In genomic region chr14:21024668-21025373, GRCh38 we compare ENCODE assay signal across 1 cellular context.
A peak's percentile ranks its signal among the peaks of the same experiment; 100 is the strongest.
TF ChIP-seq lines count a peak whose summit lies in the region.

Gene NDRG2 (minus strand): TSS chr14:21025061. CDS start chr14:21023315, 1,746 bp downstream.

TF ChIP-seq in HepG2, 621 proteins besides CTCF, POLR2A, EP300 and RAD21 (continued from another document and continues in another):
- TF ChIP-seq ZBTB43 (CRISPR knock-in tag; conservative IDR thresholded peaks at IDR 0.05), result peak; percentile 80
- TF ChIP-seq DMAP1 (CRISPR knock-in tag; IDR thresholded peaks at IDR 0.05), result peak; percentile 80
- no peak for TF ChIP-seq CBX2 (IDR thresholded peaks at IDR 0.05; ENCODE audit: low read depth, low read length)
- TF ChIP-seq CBX2 (CRISPR knock-in tag; IDR thresholded peaks at IDR 0.05; ENCODE audit: low read depth), result no peak
- peak; percentile 92; the same call in 1 of the 2 replicates for TF ChIP-seq ZNF766 (CRISPR knock-in tag; IDR thresholded peaks at IDR 0.05; ENCODE audit: borderline replicate concordance)
- no peak for TF ChIP-seq MLLT10 (CRISPR knock-in tag; IDR thresholded peaks at IDR 0.05)
- TF ChIP-seq MXD3 (CRISPR knock-in tag; IDR thresholded peaks at IDR 0.05), result peak; percentile 36; the same call in 1 of the 2 replicates
- TF ChIP-seq NFIB (CRISPR knock-in tag; IDR thresholded peaks at IDR 0.05; ENCODE audit: borderline replicate concordance), result no peak
- no peak for TF ChIP-seq MTF2 (CRISPR knock-in tag; IDR thresholded peaks at IDR 0.05; ENCODE audit: borderline replicate concordance)
- TF ChIP-seq ZNF740 (CRISPR knock-in tag; IDR thresholded peaks at IDR 0.05), result 0 out of 2 replicates have a peak, but pooled peaks have one; percentile 38
- no peak for TF ChIP-seq HHEX (CRISPR knock-in tag; IDR thresholded peaks at IDR 0.05)
- TF ChIP-seq EEA1 (CRISPR knock-in tag; IDR thresholded peaks at IDR 0.05; ENCODE audit: borderline replicate concordance), result no peak
- no peak for TF ChIP-seq SMYD3 (CRISPR knock-in tag; IDR thresholded peaks at IDR 0.05)
- no peak for TF ChIP-seq MYPOP (CRISPR knock-in tag; IDR thresholded peaks at IDR 0.05)
- no peak for TF ChIP-seq YEATS2 (CRISPR knock-in tag; IDR thresholded peaks at IDR 0.05; ENCODE audit: borderline replicate concordance)
- TF ChIP-seq HNRNPL (IDR thresholded peaks at IDR 0.05; ENCODE audit: low read depth, low read length), result 0 out of 2 replicates have a peak, but pooled peaks have one; percentile 41
- no peak for TF ChIP-seq ZNF598 (CRISPR knock-in tag; IDR thresholded peaks at IDR 0.05; ENCODE audit: borderline replicate concordance)
- peak; percentile 90; the same call in 1 of the 2 replicates for TF ChIP-seq ZNF749 (CRISPR knock-in tag; IDR thresholded peaks at IDR 0.05; ENCODE audit: borderline replicate concordance)
- no peak for TF ChIP-seq PAWR (CRISPR knock-in tag; IDR thresholded peaks at IDR 0.05; ENCODE audit: borderline replicate concordance)
- no peak for TF ChIP-seq DBP (CRISPR knock-in tag; IDR thresholded peaks at IDR 0.05; ENCODE audit: not compliant biosample characterization)
- TF ChIP-seq HMGXB4 (CRISPR knock-in tag; IDR thresholded peaks at IDR 0.05; ENCODE audit: borderline replicate concordance in 1 of 2, low read depth in 1 of 2), result peak; percentile 70 to 80; a peak in 3 of 4 replicates
- no peak for TF ChIP-seq ZNF672 (CRISPR knock-in tag; IDR thresholded peaks at IDR 0.05)
- TF ChIP-seq REXO4 (CRISPR knock-in tag; IDR thresholded peaks at IDR 0.05; ENCODE audit: borderline replicate concordance), result no peak; the same call in 1 of the 2 replicates
- TF ChIP-seq ZNF576 (CRISPR knock-in tag; IDR thresholded peaks at IDR 0.05), result no peak
- TF ChIP-seq ZBTB37 (CRISPR knock-in tag; IDR thresholded peaks at IDR 0.05), result no peak
- TF ChIP-seq ZNF138 (CRISPR knock-in tag; IDR thresholded peaks at IDR 0.05; ENCODE audit: low read depth), result peak; percentile 61; the same call in 1 of the 2 replicates
- peak; percentile 94 for TF ChIP-seq BRD4 (CRISPR knock-in tag; IDR thresholded peaks at IDR 0.05)
- TF ChIP-seq ZNF225 (CRISPR knock-in tag; IDR thresholded peaks at IDR 0.05), result peak; percentile 74
- TF ChIP-seq ZBTB25 (CRISPR knock-in tag; IDR thresholded peaks at IDR 0.05), result no peak; the same call in 1 of the 2 replicates
- TF ChIP-seq ZSCAN30 (CRISPR knock-in tag; IDR thresholded peaks at IDR 0.05), result 0 out of 2 replicates have a peak, but pooled peaks have one; percentile 76
- TF ChIP-seq MBNL3 (CRISPR knock-in tag; conservative IDR thresholded peaks at IDR 0.05), result no peak
- 0 out of 2 replicates have a peak, but pooled peaks have one; percentile 22 for TF ChIP-seq RFX3 (CRISPR knock-in tag; IDR thresholded peaks at IDR 0.05)
- TF ChIP-seq CENPBD1 (CRISPR knock-in tag; IDR thresholded peaks at IDR 0.05; ENCODE audit: borderline replicate concordance, low read depth), result no peak
- peak; percentile 82; the same call in 1 of the 2 replicates for TF ChIP-seq MTERF4 (CRISPR knock-in tag; IDR thresholded peaks at IDR 0.05)
- TF ChIP-seq MAF1 (CRISPR knock-in tag; IDR thresholded peaks at IDR 0.05; ENCODE audit: borderline replicate concordance), result no peak; the same call in 1 of the 2 replicates
- TF ChIP-seq MATR3 (CRISPR knock-in tag; IDR thresholded peaks at IDR 0.05), result no peak
- TF ChIP-seq ZNF567 (CRISPR knock-in tag; IDR thresholded peaks at IDR 0.05; ENCODE audit: borderline replicate concordance), result no peak
- TF ChIP-seq NR2F6 (IDR thresholded peaks at IDR 0.05), result no peak
- TF ChIP-seq NR2F6 (CRISPR knock-in tag; IDR thresholded peaks at IDR 0.05), result peak; percentile 30; the same call in 1 of the 2 replicates
- TF ChIP-seq ZBTB7A (CRISPR knock-in tag; IDR thresholded peaks at IDR 0.05), result peak; percentile 75
- no peak for TF ChIP-seq BATF2 (CRISPR knock-in tag; IDR thresholded peaks at IDR 0.05)
- no peak for TF ChIP-seq AHDC1 (CRISPR knock-in tag; IDR thresholded peaks at IDR 0.05; ENCODE audit: borderline replicate concordance)
- TF ChIP-seq ATM (IDR thresholded peaks at IDR 0.05; ENCODE audit: borderline replicate concordance), result no peak
- TF ChIP-seq SALL2 (CRISPR knock-in tag; IDR thresholded peaks at IDR 0.05), result peak; percentile 71
- no peak for TF ChIP-seq PBX2 (CRISPR knock-in tag; IDR thresholded peaks at IDR 0.05)
